In the genomic region with DNA sequence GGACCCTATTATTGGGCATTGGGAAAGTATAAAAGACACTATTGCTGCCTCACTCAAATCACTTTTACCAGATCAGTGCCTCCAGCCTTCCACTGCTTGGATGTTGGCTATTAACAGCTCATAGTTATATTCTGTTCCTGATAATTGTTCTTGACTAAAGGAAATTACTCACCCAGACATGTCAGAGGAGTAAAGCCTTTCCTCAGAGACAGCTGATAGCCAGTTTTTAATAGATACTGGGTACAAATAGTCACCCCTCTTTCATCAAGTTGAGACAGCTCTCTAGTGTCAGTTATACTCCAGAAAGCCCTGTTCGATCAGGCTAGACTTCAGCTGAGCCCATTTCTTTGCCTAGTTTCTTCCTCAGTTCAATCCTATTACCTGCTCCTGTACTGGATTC, we compare ENCODE assay signal across 15 cellular contexts.
"Had no signal": no experiment of that assay in that cellular context is flagged by ENCODE, and none has a peak within 500 bp of the region (broad histone marks: within the 10 kb centered on the region; RNA-seq: fewer than 3 reads in every experiment).

No MANE protein-coding gene starts in this region.

- H3K4me3 ChIP-seq: ascending aorta, esophagus squamous epithelium, tibial artery had no signal

- ATAC-seq: activated CD8-positive, alpha-beta memory T cell treated with anti-CD3 and anti-CD28 coated beads, Interleukin-2, amount 10 ng/mL, durations not matched to agents 7 days and 5 days; natural killer cell had no signal

- H3K9me3 ChIP-seq: ascending aorta, esophagus squamous epithelium, tibial artery had no signal

- H3K27ac ChIP-seq: ascending aorta, esophagus squamous epithelium, tibial artery, VCaP had no signal

- FAIRE-seq: endometrium had no signal

- H3K36me3 ChIP-seq: ascending aorta, esophagus squamous epithelium, tibial artery had no signal

- H3K27me3 ChIP-seq: ascending aorta, esophagus squamous epithelium, tibial artery had no signal

- H3K4me1 ChIP-seq: ascending aorta, esophagus squamous epithelium, tibial artery had no signal

- DNase-seq: activated CD4-positive, alpha-beta memory T cell treated with anti-CD3 and anti-CD28 coated beads for 36 hours; activated CD4-positive, alpha-beta T cell treated with anti-CD3 and anti-CD28 coated beads for 1 hour; activated CD8-positive, alpha-beta memory T cell treated with anti-CD3 and anti-CD28 coated beads, Interleukin-2, amount 10 ng/mL, durations not matched to agents 7 days and 5 days; activated naive CD4-positive, alpha-beta T cell treated with anti-CD3 and anti-CD28 coated beads, Interleukin-2, amount 10 ng/mL, durations not matched to agents 7 days and 5 days; activated T-cell treated with anti-CD3 and anti-CD28 coated beads, Interleukin-2, amount 50 U/mL, for 1 hour; esophagus squamous epithelium; left colon; natural killer cell; stimulated activated CD4-positive, alpha-beta T cell treated with anti-CD3 and anti-CD28 coated beads, Interleukin-15, amount 100 ng/mL, for 24 hours; stimulated activated CD4-positive, alpha-beta T cell treated with anti-CD3 and anti-CD28 coated beads, Interleukin-4, amount 100 ng/mL, for 24 hours; stimulated activated naive CD4-positive, alpha-beta T cell; tibial artery had no signal
